In the genomic region with DNA sequence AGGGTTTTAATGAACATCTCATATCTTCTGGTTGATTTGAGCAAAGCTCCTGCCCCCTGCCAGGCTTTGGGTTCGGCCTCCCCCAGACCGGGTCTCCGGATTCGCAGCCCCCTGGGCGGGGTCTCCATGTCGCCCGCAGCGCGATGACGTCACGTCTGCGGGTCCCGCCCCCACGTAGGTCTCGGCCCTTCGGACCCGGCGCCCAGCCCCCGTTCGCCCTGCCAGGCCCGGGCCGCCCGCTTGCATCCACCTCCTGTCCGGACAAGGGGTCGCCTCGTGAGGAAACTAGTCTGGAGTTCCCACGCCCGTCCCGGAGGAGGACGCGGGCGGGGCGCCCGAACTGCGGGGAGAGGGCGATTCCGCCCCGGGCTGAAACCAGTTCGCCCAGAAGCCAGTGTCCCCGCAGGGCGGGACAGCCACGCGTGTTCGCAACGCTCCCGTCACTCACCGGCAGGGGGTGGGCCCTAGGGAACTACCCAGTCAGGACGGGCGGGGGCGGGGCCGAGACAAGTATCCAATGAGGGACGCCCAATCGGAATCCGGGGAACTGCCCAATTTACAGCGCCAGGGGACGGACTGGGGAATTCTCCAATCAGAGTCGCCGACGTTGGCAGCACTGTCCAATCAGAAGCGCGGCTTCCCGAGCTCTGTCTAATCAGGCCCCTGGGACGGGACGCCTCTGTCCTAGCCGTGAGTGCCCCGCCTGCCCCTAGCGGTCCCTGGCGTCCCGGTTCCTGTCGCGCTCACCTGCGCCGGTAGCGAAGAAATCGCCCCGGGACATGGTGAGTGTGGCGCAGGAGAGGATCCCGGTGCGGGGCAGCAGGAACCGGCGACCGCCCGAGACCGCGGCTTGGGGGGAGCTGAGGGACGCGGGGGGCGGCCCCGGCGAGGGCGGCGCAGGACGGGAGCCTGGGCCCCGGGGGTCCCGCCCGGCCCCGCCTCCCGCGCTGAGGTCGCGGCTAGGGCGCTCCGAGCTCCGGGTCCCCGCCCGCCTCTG, we compare ENCODE assay signal across 8 cellular contexts. TPM values are rescaled to one million over a fixed set of nuclear protein-coding genes. Genes with fewer than 3 reads are reported as not detected.
DNase-seq lines count a peak whose midpoint lies in the region; FAIRE-seq and TF ChIP-seq lines count a peak whose summit lies in the region.

ZNF555 (plus strand) TSS at position 682 of the 997 bp plus-strand sequence; CDS start at position 780, 98 bp downstream.

- no peaks in the 10 kb centered on the region for H3K9me2 ChIP-seq in Loucy (replicated peaks; ENCODE audit: low read depth, low read length)

- peaks cover 19% of the 10 kb centered on the region for H3K27me3 Mint-ChIP-seq in neural progenitor cell (ENCODE audit: insufficient read depth, low read depth)

- H3K27me3 ChIP-seq in Loucy (ENCODE audit: insufficient read depth, low read length, poor library complexity, severe bottlenecking) (no peaks in the 10 kb centered on the region), SJCRH30 (no peaks in the 10 kb centered on the region), neural progenitor cell (no peaks in the 10 kb centered on the region), stomach smooth muscle (ENCODE audit: control insufficient read depth in 1 of 2, insufficient read depth in 2 of 2, low read length in 2 of 2) (no peaks in the 10 kb centered on the region)

- peaks cover 6% of the 10 kb centered on the region for H3K4me1 Mint-ChIP-seq in neural progenitor cell

- TF ChIP-seq POLR2A in H54 (IDR thresholded peaks at IDR 0.05; ENCODE audit: low read depth, low read length) = peak; percentile 72

- H3K36me3 ChIP-seq in Loucy (ENCODE audit: insufficient read depth, low read length) = no peaks in the 10 kb centered on the region
- H3K36me3 ChIP-seq in SJCRH30 = no peaks in the 10 kb centered on the region
- H3K36me3 ChIP-seq in neural progenitor cell = no peaks in the 10 kb centered on the region
- H3K36me3 ChIP-seq in stomach smooth muscle (ENCODE audit: control insufficient read depth in 2 of 2, insufficient read depth in 2 of 2, low read length in 2 of 2) = peaks cover 10% of the 10 kb centered on the region in 2 donors

- peak; percentile 87 for FAIRE-seq in H54 (lab: Jason Lieb, UNC)

- H3K4me3 ChIP-seq in Loucy (ENCODE audit: low read length, poor library complexity, severe bottlenecking) (peak within 1 kb of the TSS; percentile 82), SJCRH30 (peak within 1 kb of the TSS; percentile 91), neural progenitor cell (peak within 1 kb of the TSS; percentile 72), stomach smooth muscle (ENCODE audit: low read length in 2 of 2) (peak within 1 kb of the TSS; percentile 79 to 90)

- H3K4me1 ChIP-seq in Loucy (ENCODE audit: insufficient read depth, low read length, poor library complexity, severe bottlenecking) (peaks cover 24% of the 10 kb centered on the region), SJCRH30 (peaks cover 10% of the 10 kb centered on the region), neural progenitor cell (no peaks in the 10 kb centered on the region), stomach smooth muscle (ENCODE audit: control insufficient read depth, insufficient read depth, low read length) (peaks cover 11% of the 10 kb centered on the region)

- DNase-seq in G401 (ENCODE audit: low spot score) = peak; percentile 100
- DNase-seq in H54 (ENCODE audit: insufficient read length, low spot score) = peak; percentile 100
- peak; percentile 99 for DNase-seq in SJCRH30
- DNase-seq in activated naive CD4-positive, alpha-beta T cell treated with Interleukin-2 at 50 U/mL for 16 hours = peak; percentile 98
- peak; percentile 98 for DNase-seq in foreskin melanocyte
- peak; percentile 99 for DNase-seq in neural progenitor cell (ENCODE audit: low spot score)

- H3K27ac ChIP-seq in SJCRH30 (peak within 1 kb of the TSS; percentile 89), neural progenitor cell (peak within 1 kb of the TSS; percentile 86), stomach smooth muscle (ENCODE audit: low read length) (peak within 1 kb of the TSS; percentile 82)

- H2AFZ ChIP-seq in Loucy (ENCODE audit: low read length) (peak within 1 kb of the TSS; percentile 94), neural progenitor cell (replicated peaks) (peak within 1 kb of the TSS; percentile 45)

- H3K4me3 Mint-ChIP-seq in neural progenitor cell = peak within 1 kb of the TSS; percentile 95

- H3K4me2 ChIP-seq in Loucy (ENCODE audit: low read depth, low read length, poor library complexity, severe bottlenecking) = peak within 1 kb of the TSS; percentile 97
- H3K4me2 ChIP-seq in neural progenitor cell = peak within 1 kb of the TSS; percentile 93

- no peaks in the 10 kb centered on the region for H3F3A ChIP-seq in Loucy (ENCODE audit: low read depth)
- H3F3A ChIP-seq in neural progenitor cell (ENCODE audit: low read depth) = peaks cover 8% of the 10 kb centered on the region

- in situ Hi-C loops in G401 (cut with HindIII; ENCODE audit: low sequenced_read_pairs) = no loop called here

- H3K27ac Mint-ChIP-seq in neural progenitor cell = peak within 1 kb of the TSS; percentile 60

- H3K79me2 ChIP-seq in Loucy (ENCODE audit: insufficient read depth, low read length) (peaks cover 17% of the 10 kb centered on the region), neural progenitor cell (ENCODE audit: low read depth) (peaks cover 41% of the 10 kb centered on the region)

- peaks cover 5% of the 10 kb centered on the region; the same call in 1 of the 2 replicates for H3K9me3 ChIP-seq in Loucy (ENCODE audit: insufficient read depth, low read depth, low read length)
- H3K9me3 ChIP-seq in SJCRH30 (replicated peaks) = peaks cover 6% of the 10 kb centered on the region; the same call in 1 of the 2 replicates
- peaks cover 5% of the 10 kb centered on the region for H3K9me3 ChIP-seq in neural progenitor cell (ENCODE audit: low read depth)
- peaks cover 5 to 10% of the 10 kb centered on the region in 2 donors for H3K9me3 ChIP-seq in stomach smooth muscle (ENCODE audit: control insufficient read depth in 2 of 2, low read length in 2 of 2)

- H3K9me3 Mint-ChIP-seq in neural progenitor cell = peaks cover 53% of the 10 kb centered on the region

- H3K9ac ChIP-seq in Loucy (ENCODE audit: low read depth, low read length, poor library complexity, severe bottlenecking) (peak within 1 kb of the TSS; percentile 81), neural progenitor cell (peak within 1 kb of the TSS; percentile 43), stomach smooth muscle (ENCODE audit: low read length in 2 of 2) (peak within 1 kb of the TSS; percentile 73 to 77)

- peaks cover 32% of the 10 kb centered on the region for H3K36me3 Mint-ChIP-seq in neural progenitor cell

- TF ChIP-seq CTCF in Loucy (conservative IDR thresholded peaks at IDR 0.05; ENCODE audit: low read length) (peak; percentile 41), neural progenitor cell (IDR thresholded peaks at IDR 0.05) (peak; percentile 57)

- H4K20me1 ChIP-seq in Loucy (ENCODE audit: insufficient read depth, low read length, poor library complexity, severe bottlenecking) (no peaks in the 10 kb centered on the region), neural progenitor cell (ENCODE audit: low read depth) (peaks cover 3% of the 10 kb centered on the region)

RNA-seq across cellular contexts. Expression of gene ZNF555, which starts in this region (rescaled TPM):
- 5.3 and 19.0 TPM in 2 replicates for total RNA-seq in G401 (2014; rRNA removed; shearing (Covaris generic))
- total RNA-seq in SJCRH30 (2014; rRNA removed; shearing (Covaris generic)) = 10.7 and 11.8 TPM in 2 replicates
- total RNA-seq in neural progenitor cell (ENCODE audit: low replicate concordance) = 14.6 and 18.8 TPM in 2 replicates

Comparison
In these comparisons a context has a peak if more than half of its experiments do, and no peak if none do; other contexts are left out.
1. Peak in every context shown above with its lines: DNase-seq, H3K4me3 ChIP-seq and H3K27ac ChIP-seq.